Comparison of ENCODE assay signal across 13 cellular contexts in genomic region chr1:110671323-110671722, GRCh38. TPM values are rescaled to one million over a fixed set of nuclear protein-coding genes. Genes with fewer than 3 reads are reported as not detected.
A peak's percentile ranks its signal among the peaks of the same experiment; 100 is the strongest.
DNase-seq lines count a peak whose midpoint lies in the region; ATAC-seq and TF ChIP-seq lines count a peak whose summit lies in the region.
"Had no signal": no experiment of that assay in that cellular context is flagged by ENCODE, and none has a peak within 500 bp of the region (broad histone marks: within the 10 kb centered on the region; RNA-seq: fewer than 3 reads in every experiment).

No MANE protein-coding gene starts in this region.

- H3K27me3 ChIP-seq in dorsolateral prefrontal cortex (peaks cover 0 to 79% (median 47%) of the 10 kb centered on the region in 45 donors), PC-3 (ENCODE audit: low read length) (peaks cover 32% of the 10 kb centered on the region)

- TF ChIP-seq CTCF in OCI-LY7 (conservative IDR thresholded peaks at IDR 0.05; ENCODE audit: low read length) (no peak), dorsolateral prefrontal cortex (IDR thresholded peaks at IDR 0.05 in 54 of 56, conservative IDR thresholded peaks at IDR 0.05 in 2 of 56; ENCODE audit: low read depth in 1 of 56, partially characterized antibody in 56 of 56) (no peak), PC-3 (conservative IDR thresholded peaks at IDR 0.05; ENCODE audit: low read depth, low read length) (no peak)

- no peaks in the 10 kb centered on the region for H3K27me3 Mint-ChIP-seq in activated naive CD4-positive, alpha-beta T cell treated with anti-CD3 and anti-CD28 coated beads for 36 hours (ENCODE audit: low read depth)

- peak; percentile 57 for DNase-seq in activated naive CD4-positive, alpha-beta T cell treated with anti-CD3 and anti-CD28 coated beads for 36 hours
- no peak for DNase-seq in activated naive CD4-positive, alpha-beta T cell treated with Interleukin-2 at 50 U/mL for 16 hours
- DNase-seq in OCI-LY7 (ENCODE audit: low spot score) (peak; percentile 72), dorsolateral prefrontal cortex (no peak), inferior parietal cortex (ENCODE audit: extremely low spot score) (no peak), PC-3 (no peak)
- DNase-seq: activated gamma-delta T cell, cortex of kidney had no signal

- H3K4me1 Mint-ChIP-seq in activated naive CD4-positive, alpha-beta T cell treated with anti-CD3 and anti-CD28 coated beads for 36 hours (ENCODE audit: low read depth) = peaks cover 31% of the 10 kb centered on the region
- H3K4me1 Mint-ChIP-seq: nephron had no signal

- H3K4me1 ChIP-seq in OCI-LY7 (ENCODE audit: insufficient read depth, low read length, poor library complexity, severe bottlenecking) = peaks cover 41% of the 10 kb centered on the region
- H3K4me1 ChIP-seq in PC-3 (ENCODE audit: insufficient read depth, low read length) = no peaks in the 10 kb centered on the region

- peaks cover 32% of the 10 kb centered on the region for H3K36me3 Mint-ChIP-seq in activated naive CD4-positive, alpha-beta T cell treated with anti-CD3 and anti-CD28 coated beads for 36 hours (ENCODE audit: low read depth)

- peak overlapping the region; percentile 5; the same call in 1 of the 2 replicates for H2AFZ ChIP-seq in OCI-LY7 (ENCODE audit: low read length)
- no peak overlapping the region for H2AFZ ChIP-seq in PC-3 (ENCODE audit: low read length)
- H2AFZ ChIP-seq: GM23338 had no signal

- H3K79me2 ChIP-seq in OCI-LY7 (ENCODE audit: insufficient read depth, low read depth, low read length) (peaks cover 76% of the 10 kb centered on the region), PC-3 (ENCODE audit: low read length) (no peaks in the 10 kb centered on the region)

- BruUV-seq in OCI-LY7 (replicated peaks; lab: Mats Ljungman, UMichigan) (no TSS peak), PC-3 (replicated peaks; lab: Mats Ljungman, UMichigan) (no TSS peak)

- H3K36me3 ChIP-seq in OCI-LY7 (ENCODE audit: insufficient read depth, low read length) (peaks cover 26% of the 10 kb centered on the region), PC-3 (ENCODE audit: low read depth, low read length) (no peaks in the 10 kb centered on the region)

- H3K4me3 Mint-ChIP-seq in activated naive CD4-positive, alpha-beta T cell treated with anti-CD3 and anti-CD28 coated beads for 36 hours = peak overlapping the region; percentile 96
- H3K4me3 Mint-ChIP-seq: GM23338 had no signal

- H4K20me1 ChIP-seq in OCI-LY7 (ENCODE audit: insufficient read depth, low read length) = no peaks in the 10 kb centered on the region
- H4K20me1 ChIP-seq in PC-3 (ENCODE audit: low read length) = no peaks in the 10 kb centered on the region

- ATAC-seq in HG03457 (IDR thresholded peaks at IDR 0.05; ENCODE audit: unreplicated experiment) = no peak
- no peak for ATAC-seq in PC-3
- ATAC-seq: GM23338 had no signal

- no peaks in the 10 kb centered on the region for H3F3A ChIP-seq in PC-3 (ENCODE audit: low read length, unreplicated experiment)

- H3K27ac ChIP-seq in OCI-LY7 (ENCODE audit: low read depth, low read length, poor library complexity, severe bottlenecking) (peak overlapping the region; percentile 97), dorsolateral prefrontal cortex (peak overlapping the region in 33 of 59 donors; percentile 0 to 91 (median 40)), temporal lobe (ENCODE audit: low read depth, low read length) (peak overlapping the region; percentile 4), PC-3 (ENCODE audit: low read length) (no peak overlapping the region)
- H3K27ac ChIP-seq: C4-2B had no signal

- H3K9me3 ChIP-seq in OCI-LY7 (ENCODE audit: low read length) (no peaks in the 10 kb centered on the region), PC-3 (ENCODE audit: low read length) (no peaks in the 10 kb centered on the region)

- peak overlapping the region; percentile 84 for H3K4me3 ChIP-seq in OCI-LY7 (ENCODE audit: low read depth, low read length, poor library complexity, severe bottlenecking)
- H3K4me3 ChIP-seq in dorsolateral prefrontal cortex = peak overlapping the region in 56 of 59 donors; percentile 0 to 76 (median 63)
- no peak overlapping the region for H3K4me3 ChIP-seq in PC-3 (ENCODE audit: low read length)
- H3K4me3 ChIP-seq: GM23338 had no signal

- H3K9me2 ChIP-seq in OCI-LY7 (ENCODE audit: insufficient read depth, low read length) = no peaks in the 10 kb centered on the region
- no peaks in the 10 kb centered on the region for H3K9me2 ChIP-seq in PC-3 (replicated peaks; ENCODE audit: low read length)

- H3K27ac Mint-ChIP-seq in activated naive CD4-positive, alpha-beta T cell treated with anti-CD3 and anti-CD28 coated beads for 36 hours = peak overlapping the region; percentile 92
- H3K27ac Mint-ChIP-seq: GM23338, nephron had no signal

- H3K4me2 ChIP-seq in OCI-LY7 (ENCODE audit: low read length) = peak overlapping the region; percentile 90
- H3K4me2 ChIP-seq in PC-3 (ENCODE audit: low read length) = no peak overlapping the region
- H3K4me2 ChIP-seq: GM23338 had no signal

- POLR2A ChIA-PET in OCI-LY7 (lab: Charles Lee) = interaction anchor here (0.9 to 3.8 kb wide), 6 partner anchors 33 to 94 kb away, joined by 3 to 27 read pairs (median 4); no protein-coding TSS in a partner anchor
- POLR2A ChIA-PET in PC-3 (lab: Charles Lee; ENCODE audit: unreplicated experiment) = no interaction called here

- H3K9me3 Mint-ChIP-seq in activated naive CD4-positive, alpha-beta T cell treated with anti-CD3 and anti-CD28 coated beads for 36 hours = no peaks in the 10 kb centered on the region

- no peak overlapping the region for H3K9ac ChIP-seq in PC-3 (ENCODE audit: low read length)

- intact Hi-C loops in activated naive CD4-positive, alpha-beta T cell treated with anti-CD3 and anti-CD28 coated beads for 36 hours (cut with micrococcal nuclease) = loop anchor here (5.0 to 10.0 kb wide), 3 partner anchors 531 to 953 kb away; partner anchors contain the start of genes ATP5PB, DENND2D and WDR77
- intact Hi-C loops in OCI-LY7 (cut with micrococcal nuclease; ENCODE audit: unreplicated experiment) (loop anchor here (5.0 to 10.0 kb wide), 4 partner anchors 111 to 1244 kb away; partner anchors contain the start of gene PSMA5), dorsolateral prefrontal cortex (cut with DNase I) (no loop called here), PC-3 (cut with micrococcal nuclease) (no loop called here)

- CTCF ChIA-PET in activated naive CD4-positive, alpha-beta T cell treated with anti-CD3 and anti-CD28 coated beads for 36 hours (lab: Charles Lee) = interaction anchor here (0.8 to 6.9 kb wide), 4 partner anchors 24 to 94 kb away, joined by 3 to 43 read pairs (median 23); no protein-coding TSS in a partner anchor
- CTCF ChIA-PET in OCI-LY7 (lab: Charles Lee; ENCODE audit: unreplicated experiment) (no interaction called here), PC-3 (lab: Charles Lee) (no interaction called here)

RNA-seq across cellular contexts. Expression of gene KCNA3, which starts 3.4 kb away (rescaled TPM):
- 10 to 100 TPM; 15.3 to 15.4 TPM for total RNA-seq in activated naive CD4-positive, alpha-beta T cell treated with anti-CD3 and anti-CD28 coated beads for 36 hours
- total RNA-seq in OCI-LY7 (2014; rRNA removed; shearing (Covaris generic)) = 46.2 and 58.0 TPM in 2 replicates
- total RNA-seq in OCI-LY7 (2022) = 43.6 and 54.5 TPM in 2 replicates
- total RNA-seq in dorsolateral prefrontal cortex = 10 to 100 TPM in 112 of 120 experiments, 1 to 10 TPM in 8; 4.9 to 30.7 (median 16.4) TPM
- total RNA-seq in temporal lobe = 20.2 TPM
- not detected in 2 replicates for total RNA-seq in PC-3 (2014; rRNA removed)

Comparison
In these comparisons a context has a peak if more than half of its experiments do, and no peak if none do; other contexts are left out.
1. DNase-seq: peak in activated naive CD4-positive, alpha-beta T cell treated with anti-CD3 and anti-CD28 coated beads for 36 hours (single experiment) and OCI-LY7 (single experiment); none in activated naive CD4-positive, alpha-beta T cell treated with Interleukin-2 at 50 U/mL for 16 hours (single experiment), dorsolateral prefrontal cortex (0 of 10), inferior parietal cortex (single experiment) and PC-3 (single experiment).
2. intact Hi-C loops: an anchor here in activated naive CD4-positive, alpha-beta T cell treated with anti-CD3 and anti-CD28 coated beads for 36 hours (5.0 to 10.0 kb wide) and OCI-LY7 (5.0 to 10.0 kb wide); none called in dorsolateral prefrontal cortex and PC-3.